ENCODE assay signal across 10 cellular contexts in genomic region chr7:94393251-94393758, GRCh38. TPM values are rescaled to one million over a fixed set of nuclear protein-coding genes. Genes with fewer than 3 reads are reported as not detected.
A peak's percentile ranks its signal among the peaks of the same experiment; 100 is the strongest.
DNase-seq lines count a peak whose midpoint lies in the region; ATAC-seq and TF ChIP-seq lines count a peak whose summit lies in the region.
"Had no signal": no experiment of that assay in that cellular context is flagged by ENCODE, and none has a peak within 500 bp of the region (broad histone marks: within the 10 kb centered on the region; RNA-seq: fewer than 3 reads in every experiment).

No MANE protein-coding gene starts in this region.

- H3K4me1 Mint-ChIP-seq in stimulated activated naive CD8-positive, alpha-beta T cell treated with anti-CD3 and anti-CD28 coated beads, Interleukin-15, amount 100 ng/mL, for 72 hours, result peaks cover 7% of the 10 kb centered on the region
- H3K4me1 Mint-ChIP-seq in osteocyte (ENCODE audit: unreplicated experiment), result peaks cover 40% of the 10 kb centered on the region

- intact Hi-C loops in left cardiac atrium (cut with DNase I), result loop anchor here in 1 of 2 donors (10.0 kb wide), 1 partner anchor 99 kb away; no protein-coding TSS in a partner anchor

- no peak for DNase-seq in stimulated activated naive CD8-positive, alpha-beta T cell treated with anti-CD3 and anti-CD28 coated beads, Interleukin-15, amount 100 ng/mL, for 72 hours
- no peak for DNase-seq in stimulated activated naive CD8-positive, alpha-beta T cell treated with anti-CD3 and anti-CD28 coated beads, Interleukin-15, Interleukin-2, amounts not matched to agents 100 U/mL and 50 U/mL, for 24 hours
- peak; percentile 24 for DNase-seq in left cardiac atrium
- no peak for DNase-seq in osteocyte (ENCODE audit: extremely low spot score, unreplicated experiment)
- no peak for DNase-seq in NCI-H2107 treated with DMSO at 0.1 percent for 48 hours (lab: John Stamatoyannopoulos, UW; ENCODE audit: unreplicated experiment)
- DNase-seq in inferior parietal cortex (ENCODE audit: extremely low spot score), result no peak
- DNase-seq: NCI-H2029; stimulated activated naive CD4-positive, alpha-beta T cell had no signal

- no peak overlapping the region for H3K27ac Mint-ChIP-seq in stimulated activated naive CD8-positive, alpha-beta T cell treated with anti-CD3 and anti-CD28 coated beads, Interleukin-15, amount 100 ng/mL, for 72 hours
- H3K27ac Mint-ChIP-seq in osteocyte (ENCODE audit: unreplicated experiment), result peak overlapping the region; percentile 99

- no peak overlapping the region for H3K4me3 Mint-ChIP-seq in stimulated activated naive CD8-positive, alpha-beta T cell treated with anti-CD3 and anti-CD28 coated beads, Interleukin-15, amount 100 ng/mL, for 72 hours
- peak overlapping the region; percentile 99 for H3K4me3 Mint-ChIP-seq in osteocyte (ENCODE audit: unreplicated experiment)

- TF ChIP-seq CTCF in osteocyte (IDR thresholded peaks at IDR 0.05), result no peak

- H3K9me3 Mint-ChIP-seq in stimulated activated naive CD8-positive, alpha-beta T cell treated with anti-CD3 and anti-CD28 coated beads, Interleukin-15, amount 100 ng/mL, for 72 hours, result no peaks in the 10 kb centered on the region
- no peaks in the 10 kb centered on the region for H3K9me3 Mint-ChIP-seq in osteocyte (ENCODE audit: unreplicated experiment)

- H3K27me3 Mint-ChIP-seq in stimulated activated naive CD8-positive, alpha-beta T cell treated with anti-CD3 and anti-CD28 coated beads, Interleukin-15, amount 100 ng/mL, for 72 hours, result peaks cover 50% of the 10 kb centered on the region
- no peaks in the 10 kb centered on the region for H3K27me3 Mint-ChIP-seq in osteocyte (ENCODE audit: unreplicated experiment)

- H3K36me3 Mint-ChIP-seq in osteocyte (ENCODE audit: unreplicated experiment), result peaks cover 26% of the 10 kb centered on the region

- peak; percentile 8 for ATAC-seq in stimulated activated naive CD8-positive, alpha-beta T cell treated with anti-CD3 and anti-CD28 coated beads, Interleukin-15, amount 100 ng/mL, for 72 hours
- no peak for ATAC-seq in stimulated activated naive CD8-positive, alpha-beta T cell treated with anti-CD3 and anti-CD28 coated beads, Interleukin-15, Interleukin-2, amounts not matched to agents 100 U/mL and 50 U/mL, for 24 hours
- peak; percentile 3 to 21 for ATAC-seq in left cardiac atrium
- no peak for ATAC-seq in HG02840 (IDR thresholded peaks at IDR 0.05; ENCODE audit: low FRiP score, unreplicated experiment)
- ATAC-seq in GM21447 (IDR thresholded peaks at IDR 0.05; ENCODE audit: unreplicated experiment), result no peak

RNA-seq across cellular contexts. Expression of gene COL1A2, which starts 1.4 kb away (rescaled TPM):
- total RNA-seq in left cardiac atrium (100 to 1,000 TPM; 258 to 270 TPM), osteocyte (7,492 and 7,869 TPM in 2 replicates)

Comparison
In these comparisons a context has a peak if more than half of its experiments do, and no peak if none do; other contexts are left out.
1. ATAC-seq: peak in stimulated activated naive CD8-positive, alpha-beta T cell treated with anti-CD3 and anti-CD28 coated beads, Interleukin-15, amount 100 ng/mL, for 72 hours (single experiment) and left cardiac atrium (2 of 2); none in stimulated activated naive CD8-positive, alpha-beta T cell treated with anti-CD3 and anti-CD28 coated beads, Interleukin-15, Interleukin-2, amounts not matched to agents 100 U/mL and 50 U/mL, for 24 hours (single experiment), HG02840 (single experiment) and GM21447 (single experiment).
2. RNA of gene COL1A2, which starts 1.4 kb away (total RNA-seq): 7,492 to 7,869 TPM in osteocyte; 258 to 270 TPM in left cardiac atrium; every median in the first group is over 10 times any median in the second.